In the genomic region with DNA sequence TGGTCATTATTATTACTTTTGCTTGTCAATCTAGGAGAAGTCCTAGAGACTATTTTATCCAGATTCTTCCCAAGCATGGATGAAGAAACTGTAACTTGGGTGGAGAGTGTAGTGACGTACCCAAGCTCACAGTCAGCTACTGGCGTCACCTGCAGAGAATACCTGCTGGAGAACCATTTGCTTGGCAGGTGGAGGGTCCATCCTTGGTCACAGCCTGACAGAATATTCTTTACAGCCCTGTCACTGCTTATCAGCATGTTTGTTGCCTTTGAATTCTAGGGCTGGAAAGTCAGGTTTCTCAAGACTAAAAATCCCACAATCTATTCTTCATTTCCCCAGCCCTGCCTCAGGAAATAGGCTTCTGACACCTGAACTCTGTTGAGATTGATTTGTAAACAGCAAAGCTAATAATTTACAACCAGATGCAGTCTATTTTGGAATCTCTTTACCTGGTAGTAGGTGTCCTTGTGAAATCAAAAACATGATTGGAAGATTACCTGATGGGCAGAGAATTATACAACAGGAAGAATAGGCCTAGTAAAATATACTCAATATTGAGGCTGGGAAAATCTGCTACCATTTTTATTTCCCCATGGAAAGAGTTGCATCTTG, we compare ENCODE assay signal across 30 cellular contexts.
"Had no signal": no experiment of that assay in that cellular context is flagged by ENCODE, and none has a peak within 500 bp of the region (broad histone marks: within the 10 kb centered on the region; RNA-seq: fewer than 3 reads in every experiment).

No MANE protein-coding gene starts in this region.

- H3K4me3 ChIP-seq: esophagus squamous epithelium, heart right ventricle, lung, smooth muscle cell, suprapubic skin, transverse colon had no signal

- H3K27ac Mint-ChIP-seq: effector memory CD8-positive, alpha-beta T cell; memory B cell; natural killer cell; progenitor cell of endocrine pancreas; stimulated activated naive CD8-positive, alpha-beta T cell treated with anti-CD3 and anti-CD28 coated beads, Interleukin-15, amount 100 ng/mL, for 72 hours had no signal

- H3K9ac ChIP-seq: parathyroid adenoma had no signal

- H3K4me2 ChIP-seq: smooth muscle cell had no signal

- H3K4me1 ChIP-seq: heart right ventricle, parathyroid adenoma had no signal

- H2AFZ ChIP-seq: parathyroid adenoma had no signal

- ATAC-seq: effector memory CD8-positive, alpha-beta T cell; heart right ventricle; left ventricle myocardium superior; natural killer cell; stimulated activated naive CD8-positive, alpha-beta T cell treated with anti-CD3 and anti-CD28 coated beads, Interleukin-15, amount 100 ng/mL, for 72 hours had no signal

- H3K9me3 Mint-ChIP-seq: effector memory CD8-positive, alpha-beta T cell; immature natural killer cell; memory B cell; natural killer cell; neural crest cell; stimulated activated naive CD8-positive, alpha-beta T cell treated with anti-CD3 and anti-CD28 coated beads, Interleukin-15, amount 100 ng/mL, for 72 hours had no signal

- H3K4me3 Mint-ChIP-seq: effector memory CD8-positive, alpha-beta T cell; immature natural killer cell; memory B cell; natural killer cell; neural crest cell; stimulated activated naive CD8-positive, alpha-beta T cell treated with anti-CD3 and anti-CD28 coated beads, Interleukin-15, amount 100 ng/mL, for 72 hours had no signal

- H3K27me3 Mint-ChIP-seq: effector memory CD8-positive, alpha-beta T cell; memory B cell; progenitor cell of endocrine pancreas; stimulated activated naive CD8-positive, alpha-beta T cell treated with anti-CD3 and anti-CD28 coated beads, Interleukin-15, amount 100 ng/mL, for 72 hours had no signal

- H3K36me3 ChIP-seq: esophagus squamous epithelium, heart right ventricle, neutrophil, suprapubic skin, transverse colon had no signal

- H3K36me3 Mint-ChIP-seq: immature natural killer cell, memory B cell, natural killer cell had no signal

- H3K9me3 ChIP-seq: esophagus squamous epithelium, heart right ventricle, neutrophil, suprapubic skin, transverse colon had no signal

- H3K27me3 ChIP-seq: esophagus squamous epithelium, heart right ventricle, neutrophil, suprapubic skin, transverse colon had no signal

- H3K4me1 Mint-ChIP-seq: neural crest cell had no signal

- FAIRE-seq: endometrium had no signal

- H3K79me2 ChIP-seq: parathyroid adenoma had no signal

- H3K27ac ChIP-seq: esophagus squamous epithelium, heart right ventricle, neutrophil, parathyroid adenoma, suprapubic skin, transverse colon had no signal

- DNase-seq: cortex of kidney; effector memory CD8-positive, alpha-beta T cell; erythroblast; esophagus squamous epithelium; foreskin melanocyte; glutamatergic neuron; heart right ventricle; hypothalamus; immature natural killer cell; islet precursor cell; kidney glomerular epithelial cell; left colon; left ventricle myocardium superior; natural killer cell; stimulated activated CD4-positive, alpha-beta T cell treated with anti-CD3 and anti-CD28 coated beads, Interleukin-12 subunit alpha, Interleukin-12 subunit beta, amount 100 ng/mL, for 4 hours; stimulated activated CD4-positive, alpha-beta T cell treated with anti-CD3 and anti-CD28 coated beads, Interleukin-1b, Interleukin-23, amount 100 ng/mL, for 48 hours; stimulated activated CD4-positive, alpha-beta T cell treated with anti-CD3 and anti-CD28 coated beads, Interleukin-4, amount 100 ng/mL, for 1 hour; stimulated activated CD8-positive, alpha-beta memory T cell treated with anti-CD3 and anti-CD28 coated beads, Interleukin-4, amount 100 ng/mL, for 48 hours; stimulated activated naive CD4-positive, alpha-beta T cell; stimulated activated naive CD8-positive, alpha-beta T cell treated with anti-CD3 and anti-CD28 coated beads, Interleukin-15, amount 100 ng/mL, for 72 hours had no signal
